8 cellular contexts compared by ENCODE assay signal in genomic region chr11:114348200-114349191, GRCh38. TPM values are rescaled to one million over a fixed set of nuclear protein-coding genes. Genes with fewer than 3 reads are reported as not detected.
DNase-seq lines count a peak whose midpoint lies in the region; ATAC-seq and TF ChIP-seq lines count a peak whose summit lies in the region.

No MANE protein-coding gene starts in this region.

- ATAC-seq in HG02588 (IDR thresholded peaks at IDR 0.05; ENCODE audit: unreplicated experiment) (no peak), HG03108 (IDR thresholded peaks at IDR 0.05; ENCODE audit: unreplicated experiment) (no peak)

- intact Hi-C loops in activated CD4-positive, alpha-beta T cell treated with anti-CD3 and anti-CD28 coated beads, Interleukin-2, amount 10 ng/mL, durations not matched to agents 24 days and 14 days (cut with micrococcal nuclease): loop anchor here (2.0 to 10.0 kb wide), 2 partner anchors 92 to 256 kb away; no protein-coding TSS in a partner anchor

- peak; percentile 62 for TF ChIP-seq CTCF in fibroblast of villous mesenchyme (IDR thresholded peaks at IDR 0.05; ENCODE audit: insufficient read depth, low read depth, low read length)
- peak; percentile 70 for TF ChIP-seq CTCF in osteocyte (IDR thresholded peaks at IDR 0.05)

- H3K27ac Mint-ChIP-seq in activated CD4-positive, alpha-beta T cell treated with anti-CD3 and anti-CD28 coated beads, Interleukin-2, amount 10 ng/mL, durations not matched to agents 24 days and 14 days: no peak overlapping the region
- H3K27ac Mint-ChIP-seq in osteocyte (ENCODE audit: unreplicated experiment): no peak overlapping the region

- no peaks in the 10 kb centered on the region for H3K27me3 Mint-ChIP-seq in activated CD4-positive, alpha-beta T cell treated with anti-CD3 and anti-CD28 coated beads, Interleukin-2, amount 10 ng/mL, durations not matched to agents 24 days and 14 days
- no peaks in the 10 kb centered on the region for H3K27me3 Mint-ChIP-seq in osteocyte (ENCODE audit: unreplicated experiment)

- peak; percentile 23 for DNase-seq in activated T-cell treated with anti-CD3 and anti-CD28 coated beads for 4 hours
- no peak for DNase-seq in activated T-cell treated with anti-CD3 and anti-CD28 coated beads, Interleukin-2, amount 50 U/mL, for 48 hours
- peak; percentile 23 for DNase-seq in NCI-H2029 treated with DMSO at 0.1 percent for 48 hours (lab: John Stamatoyannopoulos, UW)
- DNase-seq in activated CD4-positive, alpha-beta T cell treated with anti-CD3 and anti-CD28 coated beads, Interleukin-2, amount 10 ng/mL, durations not matched to agents 24 days and 14 days: peak; percentile 82
- DNase-seq in fibroblast of villous mesenchyme (ENCODE audit: low read depth): peak; percentile 79
- DNase-seq in osteocyte (ENCODE audit: extremely low spot score, unreplicated experiment): no peak

- no peaks in the 10 kb centered on the region for H3K9me3 Mint-ChIP-seq in activated CD4-positive, alpha-beta T cell treated with anti-CD3 and anti-CD28 coated beads, Interleukin-2, amount 10 ng/mL, durations not matched to agents 24 days and 14 days
- no peaks in the 10 kb centered on the region for H3K9me3 Mint-ChIP-seq in osteocyte (ENCODE audit: unreplicated experiment)

- H3K36me3 Mint-ChIP-seq in activated CD4-positive, alpha-beta T cell treated with anti-CD3 and anti-CD28 coated beads, Interleukin-2, amount 10 ng/mL, durations not matched to agents 24 days and 14 days (ENCODE audit: low read depth): no peaks in the 10 kb centered on the region
- H3K36me3 Mint-ChIP-seq in osteocyte (ENCODE audit: unreplicated experiment): no peaks in the 10 kb centered on the region

- no peak overlapping the region for H3K4me3 ChIP-seq in fibroblast of villous mesenchyme (ENCODE audit: low read depth, low read length)

- H3K4me3 Mint-ChIP-seq in activated CD4-positive, alpha-beta T cell treated with anti-CD3 and anti-CD28 coated beads, Interleukin-2, amount 10 ng/mL, durations not matched to agents 24 days and 14 days: no peak overlapping the region
- H3K4me3 Mint-ChIP-seq in osteocyte (ENCODE audit: unreplicated experiment): no peak overlapping the region

- peaks cover 5% of the 10 kb centered on the region for H3K4me1 Mint-ChIP-seq in activated CD4-positive, alpha-beta T cell treated with anti-CD3 and anti-CD28 coated beads, Interleukin-2, amount 10 ng/mL, durations not matched to agents 24 days and 14 days
- peaks cover 2% of the 10 kb centered on the region for H3K4me1 Mint-ChIP-seq in osteocyte (ENCODE audit: unreplicated experiment)

RNA-seq across cellular contexts. Expression of gene C11orf71, which starts 51.8 kb away (rescaled TPM):
- 6.4 and 6.8 TPM in 2 replicates for total RNA-seq in activated CD4-positive, alpha-beta T cell treated with anti-CD3 and anti-CD28 coated beads, Interleukin-2, amount 10 ng/mL, durations not matched to agents 24 days and 14 days
- 2.9 and 3.5 TPM in 2 replicates for total RNA-seq in fibroblast of villous mesenchyme
- 6.8 TPM in 2 replicates for total RNA-seq in osteocyte

RNA-seq across cellular contexts. Expression of gene RBM7, which starts 52.0 kb away (rescaled TPM):
- 40.1 and 42.5 TPM in 2 replicates for total RNA-seq in activated CD4-positive, alpha-beta T cell treated with anti-CD3 and anti-CD28 coated beads, Interleukin-2, amount 10 ng/mL, durations not matched to agents 24 days and 14 days
- total RNA-seq in fibroblast of villous mesenchyme: 30.6 and 53.1 TPM in 2 replicates
- 35.0 and 36.9 TPM in 2 replicates for total RNA-seq in osteocyte

RNA-seq across cellular contexts. Expression of gene NNMT, which starts 52.3 kb away (rescaled TPM):
- total RNA-seq in activated CD4-positive, alpha-beta T cell treated with anti-CD3 and anti-CD28 coated beads, Interleukin-2, amount 10 ng/mL, durations not matched to agents 24 days and 14 days: not detected in 2 replicates
- total RNA-seq in fibroblast of villous mesenchyme (505 and 713 TPM in 2 replicates), osteocyte (65.4 and 79.5 TPM in 2 replicates)

Comparison
In these comparisons a context has a peak if more than half of its experiments do, and no peak if none do; other contexts are left out.
1. DNase-seq: peak in activated T-cell treated with anti-CD3 and anti-CD28 coated beads for 4 hours (single experiment), NCI-H2029 treated with DMSO at 0.1 percent for 48 hours (single experiment), activated CD4-positive, alpha-beta T cell treated with anti-CD3 and anti-CD28 coated beads, Interleukin-2, amount 10 ng/mL, durations not matched to agents 24 days and 14 days (single experiment) and fibroblast of villous mesenchyme (single experiment); none in activated T-cell treated with anti-CD3 and anti-CD28 coated beads, Interleukin-2, amount 50 U/mL, for 48 hours (0 of 2) and osteocyte (single experiment).
2. RNA of gene NNMT, which starts 52.3 kb away (total RNA-seq): 505 to 713 TPM in fibroblast of villous mesenchyme and 65.4 to 79.5 TPM in osteocyte; not detected in activated CD4-positive, alpha-beta T cell treated with anti-CD3 and anti-CD28 coated beads, Interleukin-2, amount 10 ng/mL, durations not matched to agents 24 days and 14 days; every median in the first group is over 10 times any median in the second.